ENCODE assay signal across 9 cellular contexts in genomic region chrX:39445336-39445735, GRCh38.
DNase-seq lines count a peak whose midpoint lies in the region; ATAC-seq and TF ChIP-seq lines count a peak whose summit lies in the region.
"Had no signal": no experiment of that assay in that cellular context is flagged by ENCODE, and none has a peak within 500 bp of the region (broad histone marks: within the 10 kb centered on the region; RNA-seq: fewer than 3 reads in every experiment).

No MANE protein-coding gene starts in this region.

- H3K36me3 ChIP-seq in H7 (replicated peaks; ENCODE audit: control insufficient read depth, insufficient read depth, low read length) (no peaks in the 10 kb centered on the region), brain microvascular endothelial cell (replicated peaks) (no peaks in the 10 kb centered on the region)

- H3K27me3 ChIP-seq in H7 (ENCODE audit: control insufficient read depth, insufficient read depth, low read length) (no peaks in the 10 kb centered on the region), brain microvascular endothelial cell (replicated peaks) (no peaks in the 10 kb centered on the region)

- H3K4me3 ChIP-seq in H7 (ENCODE audit: insufficient read depth, low read depth, low read length) (no peak overlapping the region), brain microvascular endothelial cell (ENCODE audit: low read depth, low read length) (no peak overlapping the region)

- DNase-seq in H7: peak; percentile 57
- peak; percentile 38 for DNase-seq in RPMI8226
- DNase-seq in brain microvascular endothelial cell: no peak
- peak in 2 of 3 donors; percentile 20 to 58 for DNase-seq in stimulated activated CD4-positive, alpha-beta T cell treated with anti-CD3 and anti-CD28 coated beads, Interleukin-12 subunit alpha, Interleukin-12 subunit beta, amount 100 ng/mL, for 48 hours (ENCODE audit: low read depth in 2 of 3, low spot score in 1 of 3)
- no peak for DNase-seq in UCSD-AML1 (lab: John Stamatoyannopoulos, UW; ENCODE audit: unreplicated experiment)
- no peak for DNase-seq in NK-92 (lab: John Stamatoyannopoulos, UW; ENCODE audit: unreplicated experiment)
- no peak for DNase-seq in cardiac septum (ENCODE audit: low spot score)
- DNase-seq: immature natural killer cell had no signal

- in situ Hi-C loops in brain microvascular endothelial cell (cut with HindIII; ENCODE audit: low pct_ligation_motif_present, low sequenced_read_pairs): no loop called here

- H3K27ac ChIP-seq in brain microvascular endothelial cell: no peak overlapping the region

- no peak for ATAC-seq in HG03045 (IDR thresholded peaks at IDR 0.05; ENCODE audit: unreplicated experiment)

- TF ChIP-seq CTCF in brain microvascular endothelial cell (IDR thresholded peaks at IDR 0.05; ENCODE audit: low read depth, low read length, missing control alignments): peak; percentile 53

- intact Hi-C loops in cardiac septum (cut with DNase I): loop anchor here (10.0 kb wide), 1 partner anchor 181 kb away; no protein-coding TSS in a partner anchor

Comparison
In these comparisons a context has a peak if more than half of its experiments do, and no peak if none do; other contexts are left out.
1. DNase-seq: peak in H7 (single experiment), RPMI8226 (single experiment) and stimulated activated CD4-positive, alpha-beta T cell treated with anti-CD3 and anti-CD28 coated beads, Interleukin-12 subunit alpha, Interleukin-12 subunit beta, amount 100 ng/mL, for 48 hours (2 of 3); none in brain microvascular endothelial cell (single experiment), UCSD-AML1 (single experiment), NK-92 (single experiment) and cardiac septum (single experiment).